In genomic region chr5:178467261-178468195, GRCh38 we compare ENCODE assay signal across 10 cellular contexts.
DNase-seq lines count a peak whose midpoint lies in the region; ATAC-seq and TF ChIP-seq lines count a peak whose summit lies in the region.
"Had no signal": no experiment of that assay in that cellular context is flagged by ENCODE, and none has a peak within 500 bp of the region (broad histone marks: within the 10 kb centered on the region; RNA-seq: fewer than 3 reads in every experiment).

No MANE protein-coding gene starts in this region.

- H3K9me3 ChIP-seq in duodenal mucosa (ENCODE audit: control insufficient read depth in 1 of 2, low read length in 2 of 2), result no peaks in the 10 kb centered on the region
- H3K9me3 ChIP-seq in mucosa of descending colon, result no peaks in the 10 kb centered on the region

- peak; percentile 33 for DNase-seq in activated CD8-positive, alpha-beta memory T cell treated with anti-CD3 and anti-CD28 coated beads for 24 hours
- no peak for DNase-seq in activated CD8-positive, alpha-beta memory T cell treated with anti-CD3 and anti-CD28 coated beads, Interleukin-2, amount 50 U/mL, for 4 hours
- peak in 2 of 3 donors; percentile 26 to 36 for DNase-seq in mucosa of descending colon
- peak; percentile 62 for DNase-seq in ureter (ENCODE audit: low spot score)
- no peak for DNase-seq in NCI-H187 (lab: John Stamatoyannopoulos, UW)
- DNase-seq: Karpas-422 had no signal

- H3K4me3 ChIP-seq in duodenal mucosa (ENCODE audit: low read depth in 1 of 2, low read length in 2 of 2), result no peak overlapping the region
- H3K4me3 ChIP-seq in mucosa of descending colon, result no peak overlapping the region

- no peak overlapping the region for H3K4me3 Mint-ChIP-seq in activated T-helper 17 cell treated with anti-CD3 and anti-CD28 coated beads, Interleukin-2, amount 50 U/mL, for 72 hours

- no peak overlapping the region for H3K9ac ChIP-seq in duodenal mucosa (ENCODE audit: low read depth in 1 of 2, low read length in 2 of 2)

- H3K9me3 Mint-ChIP-seq in activated T-helper 17 cell treated with anti-CD3 and anti-CD28 coated beads, Interleukin-2, amount 50 U/mL, for 72 hours, result no peaks in the 10 kb centered on the region

- no peaks in the 10 kb centered on the region for H3K36me3 Mint-ChIP-seq in activated T-helper 17 cell treated with anti-CD3 and anti-CD28 coated beads, Interleukin-2, amount 50 U/mL, for 72 hours (ENCODE audit: low read depth)

- ATAC-seq in mucosa of descending colon (peak; percentile 59), HG03520 (IDR thresholded peaks at IDR 0.05; ENCODE audit: unreplicated experiment) (no peak)
- no peak for ATAC-seq in activated T-helper 17 cell treated with anti-CD3 and anti-CD28 coated beads, Interleukin-2, amount 50 U/mL, for 72 hours (replicated peaks)

- no peaks in the 10 kb centered on the region for H3K36me3 ChIP-seq in duodenal mucosa (ENCODE audit: control insufficient read depth in 1 of 2, insufficient read depth in 2 of 2, low read length in 2 of 2)
- H3K36me3 ChIP-seq in mucosa of descending colon (ENCODE audit: low read depth), result no peaks in the 10 kb centered on the region

- H3K4me1 ChIP-seq in duodenal mucosa (ENCODE audit: control insufficient read depth in 1 of 2, insufficient read depth in 2 of 2, low read length in 2 of 2) (peaks cover 0 to 13% of the 10 kb centered on the region in 2 donors), mucosa of descending colon (ENCODE audit: low read depth) (no peaks in the 10 kb centered on the region)

- no peaks in the 10 kb centered on the region for H3K27me3 ChIP-seq in duodenal mucosa (ENCODE audit: control insufficient read depth in 1 of 2, insufficient read depth in 2 of 2, low read length in 2 of 2)

- peaks cover 3% of the 10 kb centered on the region for H3K4me1 Mint-ChIP-seq in activated T-helper 17 cell treated with anti-CD3 and anti-CD28 coated beads, Interleukin-2, amount 50 U/mL, for 72 hours

- TF ChIP-seq CTCF in mucosa of descending colon (IDR thresholded peaks at IDR 0.05), result no peak

- peaks cover 17% of the 10 kb centered on the region for H3K27me3 Mint-ChIP-seq in activated T-helper 17 cell treated with anti-CD3 and anti-CD28 coated beads, Interleukin-2, amount 50 U/mL, for 72 hours

- H3K27ac ChIP-seq in duodenal mucosa (ENCODE audit: low read depth, low read length), result peak overlapping the region; percentile 7
- H3K27ac ChIP-seq: 22Rv1 had no signal

- H3K27ac Mint-ChIP-seq in activated T-helper 17 cell treated with anti-CD3 and anti-CD28 coated beads, Interleukin-2, amount 50 U/mL, for 72 hours, result no peak overlapping the region

- intact Hi-C loops in mucosa of descending colon (cut with DNase I, micrococcal nuclease), result no loop called here

Comparison
In these comparisons a context has a peak if more than half of its experiments do, and no peak if none do; other contexts are left out.
1. DNase-seq: peak in activated CD8-positive, alpha-beta memory T cell treated with anti-CD3 and anti-CD28 coated beads for 24 hours (single experiment), mucosa of descending colon (2 of 3) and ureter (single experiment); none in activated CD8-positive, alpha-beta memory T cell treated with anti-CD3 and anti-CD28 coated beads, Interleukin-2, amount 50 U/mL, for 4 hours (single experiment) and NCI-H187 (0 of 2).